In the genomic region with DNA sequence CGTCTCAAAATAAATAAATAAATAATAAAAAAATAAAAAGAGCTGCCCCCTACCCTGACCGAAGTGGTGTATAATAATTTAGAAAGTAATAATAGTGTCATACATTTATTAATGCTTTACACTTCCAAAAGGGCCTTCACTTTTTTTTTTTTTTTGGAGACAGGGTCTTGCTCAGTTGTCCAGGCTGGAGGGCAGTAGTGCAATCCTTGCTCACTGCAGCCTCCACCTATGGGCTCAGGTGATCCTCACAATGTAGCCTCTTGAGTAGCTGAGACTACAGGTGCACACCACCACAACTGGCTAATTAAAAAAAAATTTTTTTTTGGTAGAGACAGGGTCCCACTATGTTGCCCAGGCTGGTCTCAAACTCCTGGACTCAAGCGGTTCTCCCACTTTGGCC, we compare ENCODE assay signal across 2 cellular contexts.
TF ChIP-seq lines count a peak whose summit lies in the region.

No MANE protein-coding gene starts in this region.

TF ChIP-seq in SK-N-SH, 30 proteins besides CTCF, POLR2A, EP300 and RAD21 (continued from another document):
- TF ChIP-seq, protein P1, sequence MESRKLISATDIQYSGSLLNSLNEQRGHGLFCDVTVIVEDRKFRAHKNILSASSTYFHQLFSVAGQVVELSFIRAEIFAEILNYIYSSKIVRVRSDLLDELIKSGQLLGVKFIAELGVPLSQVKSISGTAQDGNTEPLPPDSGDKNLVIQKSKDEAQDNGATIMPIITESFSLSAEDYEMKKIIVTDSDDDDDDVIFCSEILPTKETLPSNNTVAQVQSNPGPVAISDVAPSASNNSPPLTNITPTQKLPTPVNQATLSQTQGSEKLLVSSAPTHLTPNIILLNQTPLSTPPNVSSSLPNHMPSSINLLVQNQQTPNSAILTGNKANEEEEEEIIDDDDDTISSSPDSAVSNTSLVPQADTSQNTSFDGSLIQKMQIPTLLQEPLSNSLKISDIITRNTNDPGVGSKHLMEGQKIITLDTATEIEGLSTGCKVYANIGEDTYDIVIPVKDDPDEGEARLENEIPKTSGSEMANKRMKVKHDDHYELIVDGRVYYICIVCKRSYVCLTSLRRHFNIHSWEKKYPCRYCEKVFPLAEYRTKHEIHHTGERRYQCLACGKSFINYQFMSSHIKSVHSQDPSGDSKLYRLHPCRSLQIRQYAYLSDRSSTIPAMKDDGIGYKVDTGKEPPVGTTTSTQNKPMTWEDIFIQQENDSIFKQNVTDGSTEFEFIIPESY (IDR thresholded peaks at IDR 0.05; ENCODE audit: borderline replicate concordance, low read depth): no peak
- no peak for TF ChIP-seq GABPA (IDR thresholded peaks at IDR 0.05; ENCODE audit: low read depth)
- TF ChIP-seq, protein P2, sequence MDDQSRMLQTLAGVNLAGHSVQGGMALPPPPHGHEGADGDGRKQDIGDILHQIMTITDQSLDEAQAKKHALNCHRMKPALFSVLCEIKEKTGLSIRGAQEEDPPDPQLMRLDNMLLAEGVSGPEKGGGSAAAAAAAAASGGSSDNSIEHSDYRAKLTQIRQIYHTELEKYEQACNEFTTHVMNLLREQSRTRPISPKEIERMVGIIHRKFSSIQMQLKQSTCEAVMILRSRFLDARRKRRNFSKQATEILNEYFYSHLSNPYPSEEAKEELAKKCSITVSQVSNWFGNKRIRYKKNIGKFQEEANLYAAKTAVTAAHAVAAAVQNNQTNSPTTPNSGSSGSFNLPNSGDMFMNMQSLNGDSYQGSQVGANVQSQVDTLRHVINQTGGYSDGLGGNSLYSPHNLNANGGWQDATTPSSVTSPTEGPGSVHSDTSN (IDR thresholded peaks at IDR 0.05): no peak
- no peak for TF ChIP-seq RXRA (IDR thresholded peaks at IDR 0.05; ENCODE audit: borderline replicate concordance, low read depth)
- no peak for TF ChIP-seq TAF1 (IDR thresholded peaks at IDR 0.05; ENCODE audit: borderline replicate concordance, low read depth, low read length)
- TF ChIP-seq, protein P3, sequence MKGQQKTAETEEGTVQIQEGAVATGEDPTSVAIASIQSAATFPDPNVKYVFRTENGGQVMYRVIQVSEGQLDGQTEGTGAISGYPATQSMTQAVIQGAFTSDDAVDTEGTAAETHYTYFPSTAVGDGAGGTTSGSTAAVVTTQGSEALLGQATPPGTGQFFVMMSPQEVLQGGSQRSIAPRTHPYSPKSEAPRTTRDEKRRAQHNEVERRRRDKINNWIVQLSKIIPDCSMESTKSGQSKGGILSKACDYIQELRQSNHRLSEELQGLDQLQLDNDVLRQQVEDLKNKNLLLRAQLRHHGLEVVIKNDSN (IDR thresholded peaks at IDR 0.05; ENCODE audit: borderline replicate concordance, low read depth): no peak
- TF ChIP-seq TCF12 (IDR thresholded peaks at IDR 0.05): no peak
- no peak for TF ChIP-seq JUND (IDR thresholded peaks at IDR 0.05)
- no peak for TF ChIP-seq YY1 (IDR thresholded peaks at IDR 0.05; ENCODE audit: low read depth)
- TF ChIP-seq, protein P4, sequence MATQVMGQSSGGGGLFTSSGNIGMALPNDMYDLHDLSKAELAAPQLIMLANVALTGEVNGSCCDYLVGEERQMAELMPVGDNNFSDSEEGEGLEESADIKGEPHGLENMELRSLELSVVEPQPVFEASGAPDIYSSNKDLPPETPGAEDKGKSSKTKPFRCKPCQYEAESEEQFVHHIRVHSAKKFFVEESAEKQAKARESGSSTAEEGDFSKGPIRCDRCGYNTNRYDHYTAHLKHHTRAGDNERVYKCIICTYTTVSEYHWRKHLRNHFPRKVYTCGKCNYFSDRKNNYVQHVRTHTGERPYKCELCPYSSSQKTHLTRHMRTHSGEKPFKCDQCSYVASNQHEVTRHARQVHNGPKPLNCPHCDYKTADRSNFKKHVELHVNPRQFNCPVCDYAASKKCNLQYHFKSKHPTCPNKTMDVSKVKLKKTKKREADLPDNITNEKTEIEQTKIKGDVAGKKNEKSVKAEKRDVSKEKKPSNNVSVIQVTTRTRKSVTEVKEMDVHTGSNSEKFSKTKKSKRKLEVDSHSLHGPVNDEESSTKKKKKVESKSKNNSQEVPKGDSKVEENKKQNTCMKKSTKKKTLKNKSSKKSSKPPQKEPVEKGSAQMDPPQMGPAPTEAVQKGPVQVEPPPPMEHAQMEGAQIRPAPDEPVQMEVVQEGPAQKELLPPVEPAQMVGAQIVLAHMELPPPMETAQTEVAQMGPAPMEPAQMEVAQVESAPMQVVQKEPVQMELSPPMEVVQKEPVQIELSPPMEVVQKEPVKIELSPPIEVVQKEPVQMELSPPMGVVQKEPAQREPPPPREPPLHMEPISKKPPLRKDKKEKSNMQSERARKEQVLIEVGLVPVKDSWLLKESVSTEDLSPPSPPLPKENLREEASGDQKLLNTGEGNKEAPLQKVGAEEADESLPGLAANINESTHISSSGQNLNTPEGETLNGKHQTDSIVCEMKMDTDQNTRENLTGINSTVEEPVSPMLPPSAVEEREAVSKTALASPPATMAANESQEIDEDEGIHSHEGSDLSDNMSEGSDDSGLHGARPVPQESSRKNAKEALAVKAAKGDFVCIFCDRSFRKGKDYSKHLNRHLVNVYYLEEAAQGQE (IDR thresholded peaks at IDR 0.05; ENCODE audit: low read depth, low read length): no peak
TF ChIP-seq in SK-N-SH: peak in this region for 0.

TF ChIP-seq in SK-N-SH treated with all-trans-retinoic acid at 6 μM for 48 hours, 23 proteins besides CTCF, POLR2A, EP300 and RAD21 (continued from another document):
- no peak for TF ChIP-seq ZC3H10 (CRISPR knock-in tag; IDR thresholded peaks at IDR 0.05)
- no peak for TF ChIP-seq TOX (CRISPR knock-in tag; IDR thresholded peaks at IDR 0.05; ENCODE audit: borderline replicate concordance)
- TF ChIP-seq, protein P5, sequence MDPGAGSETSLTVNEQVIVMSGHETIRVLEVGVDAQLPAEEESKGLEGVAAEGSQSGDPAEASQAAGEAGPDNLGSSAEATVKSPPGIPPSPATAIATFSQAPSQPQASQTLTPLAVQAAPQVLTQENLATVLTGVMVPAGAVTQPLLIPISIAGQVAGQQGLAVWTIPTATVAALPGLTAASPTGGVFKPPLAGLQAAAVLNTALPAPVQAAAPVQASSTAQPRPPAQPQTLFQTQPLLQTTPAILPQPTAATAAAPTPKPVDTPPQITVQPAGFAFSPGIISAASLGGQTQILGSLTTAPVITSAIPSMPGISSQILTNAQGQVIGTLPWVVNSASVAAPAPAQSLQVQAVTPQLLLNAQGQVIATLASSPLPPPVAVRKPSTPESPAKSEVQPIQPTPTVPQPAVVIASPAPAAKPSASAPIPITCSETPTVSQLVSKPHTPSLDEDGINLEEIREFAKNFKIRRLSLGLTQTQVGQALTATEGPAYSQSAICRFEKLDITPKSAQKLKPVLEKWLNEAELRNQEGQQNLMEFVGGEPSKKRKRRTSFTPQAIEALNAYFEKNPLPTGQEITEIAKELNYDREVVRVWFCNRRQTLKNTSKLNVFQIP (CRISPR knock-in tag; IDR thresholded peaks at IDR 0.05; ENCODE audit: borderline replicate concordance, low read depth): no peak
- TF ChIP-seq BACH2 (CRISPR knock-in tag; IDR thresholded peaks at IDR 0.05; ENCODE audit: borderline replicate concordance): no peak
- TF ChIP-seq OSR1 (CRISPR knock-in tag; IDR thresholded peaks at IDR 0.05): no peak
- TF ChIP-seq, protein P6, sequence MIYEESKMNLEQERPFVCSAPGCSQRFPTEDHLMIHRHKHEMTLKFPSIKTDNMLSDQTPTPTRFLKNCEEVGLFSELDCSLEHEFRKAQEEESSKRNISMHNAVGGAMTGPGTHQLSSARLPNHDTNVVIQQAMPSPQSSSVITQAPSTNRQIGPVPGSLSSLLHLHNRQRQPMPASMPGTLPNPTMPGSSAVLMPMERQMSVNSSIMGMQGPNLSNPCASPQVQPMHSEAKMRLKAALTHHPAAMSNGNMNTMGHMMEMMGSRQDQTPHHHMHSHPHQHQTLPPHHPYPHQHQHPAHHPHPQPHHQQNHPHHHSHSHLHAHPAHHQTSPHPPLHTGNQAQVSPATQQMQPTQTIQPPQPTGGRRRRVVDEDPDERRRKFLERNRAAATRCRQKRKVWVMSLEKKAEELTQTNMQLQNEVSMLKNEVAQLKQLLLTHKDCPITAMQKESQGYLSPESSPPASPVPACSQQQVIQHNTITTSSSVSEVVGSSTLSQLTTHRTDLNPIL (CRISPR knock-in tag; IDR thresholded peaks at IDR 0.05; ENCODE audit: low read depth): no peak
- no peak for TF ChIP-seq TCF4 (CRISPR knock-in tag; IDR thresholded peaks at IDR 0.05; ENCODE audit: borderline replicate concordance)
- TF ChIP-seq CSDC2 (CRISPR knock-in tag; IDR thresholded peaks at IDR 0.05): no peak
- TF ChIP-seq, protein P7, sequence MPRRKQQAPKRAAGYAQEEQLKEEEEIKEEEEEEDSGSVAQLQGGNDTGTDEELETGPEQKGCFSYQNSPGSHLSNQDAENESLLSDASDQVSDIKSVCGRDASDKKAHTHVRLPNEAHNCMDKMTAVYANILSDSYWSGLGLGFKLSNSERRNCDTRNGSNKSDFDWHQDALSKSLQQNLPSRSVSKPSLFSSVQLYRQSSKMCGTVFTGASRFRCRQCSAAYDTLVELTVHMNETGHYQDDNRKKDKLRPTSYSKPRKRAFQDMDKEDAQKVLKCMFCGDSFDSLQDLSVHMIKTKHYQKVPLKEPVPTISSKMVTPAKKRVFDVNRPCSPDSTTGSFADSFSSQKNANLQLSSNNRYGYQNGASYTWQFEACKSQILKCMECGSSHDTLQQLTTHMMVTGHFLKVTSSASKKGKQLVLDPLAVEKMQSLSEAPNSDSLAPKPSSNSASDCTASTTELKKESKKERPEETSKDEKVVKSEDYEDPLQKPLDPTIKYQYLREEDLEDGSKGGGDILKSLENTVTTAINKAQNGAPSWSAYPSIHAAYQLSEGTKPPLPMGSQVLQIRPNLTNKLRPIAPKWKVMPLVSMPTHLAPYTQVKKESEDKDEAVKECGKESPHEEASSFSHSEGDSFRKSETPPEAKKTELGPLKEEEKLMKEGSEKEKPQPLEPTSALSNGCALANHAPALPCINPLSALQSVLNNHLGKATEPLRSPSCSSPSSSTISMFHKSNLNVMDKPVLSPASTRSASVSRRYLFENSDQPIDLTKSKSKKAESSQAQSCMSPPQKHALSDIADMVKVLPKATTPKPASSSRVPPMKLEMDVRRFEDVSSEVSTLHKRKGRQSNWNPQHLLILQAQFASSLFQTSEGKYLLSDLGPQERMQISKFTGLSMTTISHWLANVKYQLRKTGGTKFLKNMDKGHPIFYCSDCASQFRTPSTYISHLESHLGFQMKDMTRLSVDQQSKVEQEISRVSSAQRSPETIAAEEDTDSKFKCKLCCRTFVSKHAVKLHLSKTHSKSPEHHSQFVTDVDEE (CRISPR knock-in tag; IDR thresholded peaks at IDR 0.05): no peak
- no peak for TF ChIP-seq PPARA (CRISPR knock-in tag; IDR thresholded peaks at IDR 0.05; ENCODE audit: borderline replicate concordance)
